Comparison of ENCODE assay signal across 12 cellular contexts in the genomic region with DNA sequence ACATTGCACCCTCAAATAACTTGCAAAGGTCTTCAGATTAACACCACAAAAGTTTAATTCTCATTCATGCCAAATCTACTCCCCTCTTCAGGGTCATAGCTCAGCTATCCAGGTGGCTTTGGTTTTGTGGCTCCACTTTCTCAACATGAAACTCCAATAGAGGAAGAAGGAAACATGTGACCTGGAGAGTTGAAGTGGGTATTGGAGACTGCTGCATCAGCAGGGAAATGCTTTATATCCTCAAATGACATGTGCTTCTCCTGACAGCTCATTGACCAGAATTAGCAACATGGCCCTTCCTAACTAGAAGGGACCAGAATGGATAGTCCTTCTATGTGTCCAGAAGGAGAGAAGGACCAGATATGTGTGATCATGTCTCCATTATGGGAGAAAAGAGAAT.
DNase-seq lines count a peak whose midpoint lies in the region; ATAC-seq and TF ChIP-seq lines count a peak whose summit lies in the region.
"Had no signal": no experiment of that assay in that cellular context is flagged by ENCODE, and none has a peak within 500 bp of the region (broad histone marks: within the 10 kb centered on the region; RNA-seq: fewer than 3 reads in every experiment).

No MANE protein-coding gene starts in this region.

- H3K36me3 ChIP-seq in H7 (replicated peaks; ENCODE audit: control insufficient read depth, insufficient read depth, low read length) = no peaks in the 10 kb centered on the region

- ATAC-seq in GM18517 (IDR thresholded peaks at IDR 0.05; ENCODE audit: unreplicated experiment) (peak; percentile 59), GM21515 (IDR thresholded peaks at IDR 0.05; ENCODE audit: unreplicated experiment) (peak; percentile 58), HG03521 (IDR thresholded peaks at IDR 0.05; ENCODE audit: unreplicated experiment) (peak; percentile 50), GM18505 (IDR thresholded peaks at IDR 0.05; ENCODE audit: unreplicated experiment) (no peak)
- ATAC-seq: body of pancreas; CD8-positive, alpha-beta T cell had no signal

- H3K4me3 ChIP-seq in H7 (ENCODE audit: insufficient read depth, low read depth, low read length) = no peak overlapping the region
- H3K4me3 ChIP-seq: body of pancreas had no signal

- H3K27me3 ChIP-seq in H7 (ENCODE audit: control insufficient read depth, insufficient read depth, low read length) = no peaks in the 10 kb centered on the region
- H3K27me3 ChIP-seq: body of pancreas had no signal

- peak; percentile 35 for DNase-seq in inferior parietal cortex (ENCODE audit: extremely low spot score)
- DNase-seq in H7 = no peak
- DNase-seq in activated effector memory CD4-positive, alpha-beta T cell treated with Interleukin-2 at 50 U/mL for 16 hours = no peak
- DNase-seq in NCI-H2227 (lab: John Stamatoyannopoulos, UW; ENCODE audit: unreplicated experiment) = no peak
- DNase-seq: activated T-cell treated with anti-CD3 and anti-CD28 coated beads, Interleukin-2, amount 50 U/mL, for 48 hours; CD8-positive, alpha-beta T cell; NCI-H1694 treated with DMSO at 0.1 percent for 48 hours had no signal

- TF ChIP-seq POLR2A in GM18505 (IDR thresholded peaks at IDR 0.05; ENCODE audit: borderline replicate concordance, extremely low read depth, insufficient read depth, insufficient read length) = no peak
